ENCODE assay signal across 10 cellular contexts in genomic region chr4:123352240-123352945, GRCh38. TPM values are rescaled to one million over a fixed set of nuclear protein-coding genes. Genes with fewer than 3 reads are reported as not detected.
A peak's percentile ranks its signal among the peaks of the same experiment; 100 is the strongest.
DNase-seq lines count a peak whose midpoint lies in the region; ATAC-seq and TF ChIP-seq lines count a peak whose summit lies in the region.
"Had no signal": no experiment of that assay in that cellular context is flagged by ENCODE, and none has a peak within 500 bp of the region (broad histone marks: within the 10 kb centered on the region; RNA-seq: fewer than 3 reads in every experiment).

No MANE protein-coding gene starts in this region.

- H3K36me3 ChIP-seq in BLaER1 treated with 17β-estradiol and CSF1 and Interleukin-3, amounts not matched to agents 10 nM and 100 nM, result no peaks in the 10 kb centered on the region
- H3K36me3 ChIP-seq in esophagus (ENCODE audit: control insufficient read depth in 2 of 2, insufficient read depth in 2 of 2, low read length in 1 of 2), result no peaks in the 10 kb centered on the region

- DNase-seq in NCI-H226, result peak; percentile 37
- no peak for DNase-seq in GDM1 (lab: John Stamatoyannopoulos, UW)
- DNase-seq in effector memory CD8-positive, alpha-beta T cell, result no peak
- DNase-seq in foreskin melanocyte, result no peak
- DNase-seq: stimulated activated naive CD4-positive, alpha-beta T cell treated with Interleukin-2 at 50 U/mL for 16 hours had no signal

- no peak overlapping the region for H3K9ac ChIP-seq in BLaER1 treated with 17β-estradiol and CSF1 and Interleukin-3, amounts not matched to agents 10 nM and 100 nM

- no peaks in the 10 kb centered on the region for H3K36me3 Mint-ChIP-seq in nephron (ENCODE audit: low read depth)
- no peaks in the 10 kb centered on the region for H3K36me3 Mint-ChIP-seq in effector memory CD8-positive, alpha-beta T cell (ENCODE audit: insufficient read depth)

- no peaks in the 10 kb centered on the region for H3K27me3 ChIP-seq in BLaER1 treated with 17β-estradiol and CSF1 and Interleukin-3, amounts not matched to agents 10 nM and 100 nM
- H3K27me3 ChIP-seq in esophagus (ENCODE audit: control insufficient read depth in 1 of 2, insufficient read depth in 2 of 2, low read length in 2 of 2), result no peaks in the 10 kb centered on the region

- H3K4me1 Mint-ChIP-seq in nephron, result peaks cover 38% of the 10 kb centered on the region
- peaks cover 0 to 4% of the 10 kb centered on the region in 2 donors for H3K4me1 Mint-ChIP-seq in effector memory CD8-positive, alpha-beta T cell (ENCODE audit: low read depth in 2 of 2)

- H3K4me2 ChIP-seq in BLaER1 treated with 17β-estradiol and CSF1 and Interleukin-3, amounts not matched to agents 10 nM and 100 nM, result peak overlapping the region; percentile 16 to 75 (median 47)

- TF ChIP-seq CTCF in nephron (IDR thresholded peaks at IDR 0.05; ENCODE audit: unreplicated experiment in 3 of 3), result no peak

- H3K9me3 Mint-ChIP-seq in nephron, result no peaks in the 10 kb centered on the region
- no peaks in the 10 kb centered on the region for H3K9me3 Mint-ChIP-seq in effector memory CD8-positive, alpha-beta T cell

- no peak overlapping the region for H3K4me3 ChIP-seq in BLaER1 treated with 17β-estradiol and CSF1 and Interleukin-3, amounts not matched to agents 10 nM and 100 nM
- no peak overlapping the region for H3K4me3 ChIP-seq in esophagus (ENCODE audit: low read depth in 1 of 2, low read length in 2 of 2)
- H3K4me3 ChIP-seq: coronary artery had no signal

- H4K20me1 ChIP-seq in BLaER1 treated with 17β-estradiol and CSF1 and Interleukin-3, amounts not matched to agents 10 nM and 100 nM, result no peaks in the 10 kb centered on the region

- H3K4me3 Mint-ChIP-seq in nephron, result peak overlapping the region in 2 of 3 experiments; percentile 3 to 23
- H3K4me3 Mint-ChIP-seq in effector memory CD8-positive, alpha-beta T cell, result no peak overlapping the region

- H3K27me3 Mint-ChIP-seq in nephron (ENCODE audit: low read depth), result no peaks in the 10 kb centered on the region
- peaks cover 17 to 26% of the 10 kb centered on the region in 2 donors for H3K27me3 Mint-ChIP-seq in effector memory CD8-positive, alpha-beta T cell

- no peak for ATAC-seq in effector memory CD8-positive, alpha-beta T cell (replicated peaks)
- no peak for ATAC-seq in GM18867 (IDR thresholded peaks at IDR 0.05; ENCODE audit: unreplicated experiment)

- H3K9me3 ChIP-seq in BLaER1 treated with 17β-estradiol and CSF1 and Interleukin-3, amounts not matched to agents 10 nM and 100 nM (replicated peaks in 1 of 11), result peaks cover 0 to 15% (median 5%) of the 10 kb centered on the region in 11 experiments; a peak in 6 of 22 replicates
- H3K9me3 ChIP-seq in esophagus (ENCODE audit: control insufficient read depth in 2 of 2, insufficient read depth in 1 of 2, low read depth in 1 of 2, low read length in 1 of 2), result no peaks in the 10 kb centered on the region

- 18 to 36% methylated on average over 6 of the region's 6 CpGs for WGBS in esophagus, 2 donors

- H3K4me1 ChIP-seq in BLaER1 treated with 17β-estradiol and CSF1 and Interleukin-3, amounts not matched to agents 10 nM and 100 nM, result peaks cover 12 to 27% (median 20%) of the 10 kb centered on the region in 10 experiments; a peak in 19 of 20 replicates
- H3K4me1 ChIP-seq in esophagus (ENCODE audit: control insufficient read depth in 2 of 2, insufficient read depth in 2 of 2, low read length in 1 of 2), result peaks cover 0 to 5% of the 10 kb centered on the region in 2 donors

- H3K27ac ChIP-seq in BLaER1 treated with 17β-estradiol and CSF1 and Interleukin-3, amounts not matched to agents 10 nM and 100 nM, result peak overlapping the region in 5 of 11 experiments; percentile 8 to 58 (median 42); a peak in 8 of 22 replicates
- H3K27ac ChIP-seq in esophagus (ENCODE audit: low read depth in 2 of 2, low read length in 1 of 2), result peak overlapping the region; percentile 21 to 63

- peak overlapping the region; percentile 72 to 88 (median 86) for H3K27ac Mint-ChIP-seq in nephron
- H3K27ac Mint-ChIP-seq in effector memory CD8-positive, alpha-beta T cell, result no peak overlapping the region

RNA-seq across cellular contexts. Expression of gene SPRY1, which starts 44.2 kb away (rescaled TPM):
- polyA plus RNA-seq in esophagus, result 10 to 100 TPM in 1 of 2 donors, 1 to 10 TPM in 1; 9.9 to 12.4 TPM

Comparison
In these comparisons a context has a peak if more than half of its experiments do, and no peak if none do; other contexts are left out.
1. H3K27ac Mint-ChIP-seq: peak in nephron (3 of 3); none in effector memory CD8-positive, alpha-beta T cell (0 of 2).
2. H3K4me3 Mint-ChIP-seq: peak in nephron (2 of 3); none in effector memory CD8-positive, alpha-beta T cell (0 of 2).